ENCODE assay signal across 27 cellular contexts in the genomic region with DNA sequence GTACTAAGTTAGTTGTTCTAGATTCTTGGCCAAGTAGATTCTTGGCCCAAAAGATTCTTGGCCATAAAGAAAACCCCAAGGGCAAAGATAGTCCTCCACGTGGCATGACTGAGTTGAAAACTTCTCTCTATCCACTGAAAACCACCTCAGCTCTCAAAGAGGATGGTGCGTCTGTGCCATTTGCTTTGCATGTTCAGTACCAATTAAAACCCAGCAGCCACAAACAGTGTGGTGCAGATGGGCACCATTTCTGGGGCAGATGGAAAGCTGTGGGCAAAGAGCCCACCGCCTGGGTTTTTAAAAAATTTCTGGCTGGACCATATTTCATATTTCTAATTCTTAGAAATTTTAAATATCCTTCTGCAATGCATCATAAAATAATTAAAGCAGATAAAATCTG.
"Had no signal": no experiment of that assay in that cellular context is flagged by ENCODE, and none has a peak within 500 bp of the region (broad histone marks: within the 10 kb centered on the region; RNA-seq: fewer than 3 reads in every experiment).

No MANE protein-coding gene starts in this region.

- ATAC-seq: activated CD4-positive, CD25-positive, alpha-beta regulatory T cell treated with anti-CD3 and anti-CD28 coated beads, Interleukin-2, amount 50 U/mL, for 24 hours; activated CD8-positive, alpha-beta T cell treated with anti-CD3 and anti-CD28 coated beads for 36 hours; activated T-cell treated with anti-CD3 and anti-CD28 coated beads, Interleukin-2, amount 50 U/mL, for 4 hours; activated T-helper 17 cell treated with anti-CD3 and anti-CD28 coated beads, Interleukin-2, amount 50 U/mL, for 72 hours; body of pancreas; esophagus mucosa; T-helper 17 cell had no signal

- H3K27ac ChIP-seq: body of pancreas, coronary artery, dorsolateral prefrontal cortex, WERI-Rb-1 had no signal

- H3K27me3 ChIP-seq: body of pancreas had no signal

- H3K9me3 ChIP-seq: body of pancreas had no signal

- H3K4me3 ChIP-seq: body of pancreas, coronary artery, dorsolateral prefrontal cortex had no signal

- DNase-seq: activated B cell treated with CpG ODN at 0.5 μM for 24 hours; activated CD4-positive, alpha-beta T cell treated with anti-CD3 and anti-CD28 coated beads for 48 hours; activated CD4-positive, alpha-beta T cell treated with anti-CD3 and anti-CD28 coated beads, Interleukin-2, amount 50 U/mL, for 1 hour; activated CD4-positive, alpha-beta T cell treated with anti-CD3 and anti-CD28 coated beads, Interleukin-2, amount 50 U/mL, for 48 hours; activated CD8-positive, alpha-beta memory T cell treated with anti-CD3 and anti-CD28 coated beads for 24 hours; activated CD8-positive, alpha-beta T cell treated with anti-CD3 and anti-CD28 coated beads for 36 hours; activated effector memory CD4-positive, alpha-beta T cell treated with Interleukin-2 at 50 U/mL for 16 hours; activated gamma-delta T cell treated with Interleukin-2 at 50 U/mL for 16 hours; activated naive CD4-positive, alpha-beta T cell treated with anti-CD3 and anti-CD28 coated beads, Interleukin-2, amount 50 U/mL, for 16 hours; activated naive CD4-positive, alpha-beta T cell treated with Interleukin-2 at 50 U/mL for 16 hours; activated T-cell treated with anti-CD3 and anti-CD28 coated beads, Interleukin-2, amount 50 U/mL, for 4 hours; amniotic stem cell; aorta; body of pancreas; cerebellar nuclear complex; effector memory CD4-positive, alpha-beta T cell; endodermal cell; foreskin fibroblast; head of caudate nucleus; T-helper 17 cell; T1000; WERI-Rb-1 had no signal

- H3K36me3 ChIP-seq: WERI-Rb-1 had no signal
